10 cellular contexts compared by ENCODE assay signal in genomic region chr20:23636908-23637281, GRCh38. TPM values are rescaled to one million over a fixed set of nuclear protein-coding genes. Genes with fewer than 3 reads are reported as not detected.
DNase-seq lines count a peak whose midpoint lies in the region; ATAC-seq and TF ChIP-seq lines count a peak whose summit lies in the region.
"Had no signal": no experiment of that assay in that cellular context is flagged by ENCODE, and none has a peak within 500 bp of the region (broad histone marks: within the 10 kb centered on the region; RNA-seq: fewer than 3 reads in every experiment).

No MANE protein-coding gene starts in this region.

- ATAC-seq in Panc1 = no peak
- ATAC-seq in HG03439 (IDR thresholded peaks at IDR 0.05; ENCODE audit: unreplicated experiment) = no peak

- no peak for TF ChIP-seq POLR2A in esophagus squamous epithelium (IDR thresholded peaks at IDR 0.05)

- POLR2A ChIA-PET in Panc1 (lab: Charles Lee) = no interaction called here

- H3K36me3 ChIP-seq in Panc1 (ENCODE audit: control insufficient read depth, insufficient read depth, low read length) (no peaks in the 10 kb centered on the region), esophagus squamous epithelium (peaks cover 5 to 34% (median 14%) of the 10 kb centered on the region in 3 donors)

- peak overlapping the region; percentile 89 for H3K27ac Mint-ChIP-seq in osteocyte (ENCODE audit: unreplicated experiment)
- H3K27ac Mint-ChIP-seq: activated CD4-positive, alpha-beta memory T cell treated with anti-CD3 and anti-CD28 coated beads, Interleukin-2, amount 10 ng/mL, durations not matched to agents 7 days and 5 days had no signal

- H3K4me1 Mint-ChIP-seq in osteocyte (ENCODE audit: unreplicated experiment) = peaks cover 42% of the 10 kb centered on the region

- no TSS peak for BruUV-seq in Panc1 (replicated peaks; lab: Mats Ljungman, UMichigan)

- DNase-seq in Panc1 (ENCODE audit: low read depth, low spot score) (no peak), esophagus squamous epithelium (lab: John Stamatoyannopoulos, UW) (no peak), osteocyte (ENCODE audit: extremely low spot score, unreplicated experiment) (no peak), iPS-NIHi11 (ENCODE audit: low spot score) (no peak), germinal center (ENCODE audit: low spot score) (no peak), G401 (ENCODE audit: low spot score) (no peak)
- DNase-seq: activated CD4-positive, alpha-beta memory T cell treated with anti-CD3 and anti-CD28 coated beads, Interleukin-2, amount 10 ng/mL, durations not matched to agents 7 days and 5 days had no signal

- H3K27me3 Mint-ChIP-seq in osteocyte (ENCODE audit: unreplicated experiment) = no peaks in the 10 kb centered on the region

- peaks cover 12% of the 10 kb centered on the region for H3K36me3 Mint-ChIP-seq in osteocyte (ENCODE audit: unreplicated experiment)

- WGBS in esophagus squamous epithelium, 2 donors = 17 to 18% methylated on average over 4 of the region's 4 CpGs

- H3K4me3 ChIP-seq in Panc1 (ENCODE audit: low read depth in 2 of 2, low read length in 2 of 2) (peak overlapping the region; percentile 76 to 88), esophagus squamous epithelium (peak overlapping the region; percentile 75 to 95 (median 89))

- CTCF ChIA-PET in Panc1 (lab: Charles Lee) = no interaction called here

- H3K4me1 ChIP-seq in Panc1 (ENCODE audit: control insufficient read depth, insufficient read depth, low read length) (peaks cover 8% of the 10 kb centered on the region), esophagus squamous epithelium (peaks cover 22 to 76% (median 34%) of the 10 kb centered on the region in 3 donors)

- H3K9me3 ChIP-seq in Panc1 (ENCODE audit: control insufficient read depth, insufficient read depth, low read depth, low read length) (no peaks in the 10 kb centered on the region), esophagus squamous epithelium (no peaks in the 10 kb centered on the region)

- intact Hi-C loops in Panc1 (cut with micrococcal nuclease; ENCODE audit: unreplicated experiment) = no loop called here
- intact Hi-C loops in esophagus squamous epithelium (cut with DNase I) = no loop called here

- no peaks in the 10 kb centered on the region for H3K9me3 Mint-ChIP-seq in osteocyte (ENCODE audit: unreplicated experiment)
- H3K9me3 Mint-ChIP-seq: activated CD4-positive, alpha-beta memory T cell treated with anti-CD3 and anti-CD28 coated beads, Interleukin-2, amount 10 ng/mL, durations not matched to agents 7 days and 5 days had no signal

- in situ Hi-C loops in Panc1 (cut with HindIII; ENCODE audit: low pct_unique_long_range_greater_than_20kb, low sequenced_read_pairs) = no loop called here
- in situ Hi-C loops in G401 (cut with HindIII; ENCODE audit: low sequenced_read_pairs) = no loop called here

- TF ChIP-seq CTCF in C4-2B (conservative IDR thresholded peaks at IDR 0.05) = no peak
- no peak for TF ChIP-seq CTCF in Panc1 (IDR thresholded peaks at IDR 0.05)
- no peak for TF ChIP-seq CTCF in esophagus squamous epithelium (IDR thresholded peaks at IDR 0.05)
- no peak for TF ChIP-seq CTCF in osteocyte (IDR thresholded peaks at IDR 0.05)

- peak overlapping the region; percentile 77 for H3K4me3 Mint-ChIP-seq in osteocyte (ENCODE audit: unreplicated experiment)
- H3K4me3 Mint-ChIP-seq: activated CD4-positive, alpha-beta memory T cell treated with anti-CD3 and anti-CD28 coated beads, Interleukin-2, amount 10 ng/mL, durations not matched to agents 7 days and 5 days had no signal

- no peaks in the 10 kb centered on the region for H3K27me3 ChIP-seq in Panc1 (ENCODE audit: control insufficient read depth, insufficient read depth, low read length)
- H3K27me3 ChIP-seq in esophagus squamous epithelium = no peaks in the 10 kb centered on the region

- H3K27ac ChIP-seq in C4-2B (peak overlapping the region; percentile 94), Panc1 (ENCODE audit: low read length) (peak overlapping the region; percentile 36), esophagus squamous epithelium (peak overlapping the region; percentile 92 to 99 (median 95))

RNA-seq across cellular contexts. Expression of gene CST3, which starts 0.9 kb away (rescaled TPM):
- total RNA-seq in Panc1 (2021; ENCODE audit: unreplicated experiment) (158 TPM), esophagus squamous epithelium (100 to 1,000 TPM; 323 to 899 (median 600) TPM), osteocyte (705 and 710 TPM in 2 replicates)
- 211 TPM for polyA plus RNA-seq in Panc1 (2012; ENCODE audit: insufficient read length)
- 26.7 and 56.5 TPM in 2 replicates for total RNA-seq in G401 (2014; rRNA removed; shearing (Covaris generic))

RNA-seq across cellular contexts. Expression of gene CST9, which starts 31.2 kb away (rescaled TPM):
- not detected for total RNA-seq in Panc1 (2021; ENCODE audit: unreplicated experiment)
- polyA plus RNA-seq in Panc1 (2012; ENCODE audit: insufficient read length) = not detected
- not detected for total RNA-seq in esophagus squamous epithelium
- total RNA-seq in osteocyte = not detected in 2 replicates
- not detected in 2 replicates for total RNA-seq in G401 (2014; rRNA removed; shearing (Covaris generic))
- total RNA-seq: activated CD4-positive, alpha-beta memory T cell treated with anti-CD3 and anti-CD28 coated beads, Interleukin-2, amount 10 ng/mL, durations not matched to agents 7 days and 5 days; myocyte had no signal

RNA-seq across cellular contexts. Expression of gene CST4, which starts 51.9 kb away (rescaled TPM):
- total RNA-seq in Panc1 (2021; ENCODE audit: unreplicated experiment) (not detected), esophagus squamous epithelium (not detected), osteocyte (not detected in 2 replicates)
- not detected for polyA plus RNA-seq in Panc1 (2012; ENCODE audit: insufficient read length)
- total RNA-seq in G401 (2014; rRNA removed; shearing (Covaris generic)) = not detected in 2 replicates
- total RNA-seq: activated CD4-positive, alpha-beta memory T cell treated with anti-CD3 and anti-CD28 coated beads, Interleukin-2, amount 10 ng/mL, durations not matched to agents 7 days and 5 days; myocyte had no signal

Comparison
In these comparisons a context has a peak if more than half of its experiments do, and no peak if none do; other contexts are left out.
1. H3K27ac ChIP-seq: peak in every context shown above with its lines; median percentile 95 in esophagus squamous epithelium; 94 in C4-2B; 36 in Panc1.